ENCODE assay signal across 8 cellular contexts in the genomic region with DNA sequence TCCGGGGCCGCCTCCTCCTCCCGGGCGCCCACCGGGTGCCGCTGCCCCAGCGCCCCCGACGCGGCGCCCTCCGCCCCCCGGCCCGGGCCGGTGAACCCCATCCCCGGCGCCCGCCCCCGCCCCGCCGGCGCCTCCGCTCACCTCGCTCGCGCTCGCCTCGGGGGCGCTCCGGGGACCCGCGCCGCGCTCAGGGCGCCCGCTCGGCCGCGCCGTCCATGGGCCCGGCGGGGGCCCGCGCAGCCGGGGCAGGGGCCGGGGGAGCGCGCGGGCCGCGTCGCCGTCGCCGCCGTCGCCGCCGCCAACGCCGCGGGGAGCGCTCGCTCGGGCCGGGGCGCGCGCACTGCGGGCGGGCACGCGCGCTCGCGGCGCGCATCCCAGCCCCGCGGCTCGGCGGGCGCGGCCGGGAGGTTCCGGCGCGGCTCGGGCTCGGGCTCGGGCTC. TPM values are rescaled to one million over a fixed set of nuclear protein-coding genes. Genes with fewer than 3 reads are reported as not detected.
DNase-seq lines count a peak whose midpoint lies in the region; ATAC-seq and TF ChIP-seq lines count a peak whose summit lies in the region.

No MANE protein-coding gene starts in this region.

- peaks cover 0 to 3% (median 0%) of the 10 kb centered on the region in 8 donors for H3K9me3 Mint-ChIP-seq in CD4-positive, alpha-beta memory T cell

- H3K27ac Mint-ChIP-seq in CD4-positive, alpha-beta memory T cell = no peak overlapping the region

- TF ChIP-seq CTCF in LNCaP clone FGC (IDR thresholded peaks at IDR 0.05; ENCODE audit: control insufficient read depth, extremely low read depth, insufficient read depth) (no peak), fibroblast of the aortic adventitia (IDR thresholded peaks at IDR 0.05; ENCODE audit: insufficient read depth, low read length) (no peak), foreskin keratinocyte (conservative IDR thresholded peaks at IDR 0.05) (no peak)

- H3K4me1 Mint-ChIP-seq in CD4-positive, alpha-beta memory T cell = peaks cover 7 to 36% (median 10%) of the 10 kb centered on the region in 4 donors

- POLR2A ChIA-PET in CD4-positive, alpha-beta memory T cell (lab: Charles Lee; ENCODE audit: partially characterized antibody) = interaction anchor here (0.7 to 5.7 kb wide), 5 partner anchors 18 to 309 kb away, joined by 3 to 72 read pairs (median 5); partner anchors contain the start of genes LSP1 and TOLLIP

- H3K36me3 ChIP-seq in CD4-positive, alpha-beta memory T cell (ENCODE audit: insufficient read depth, low read length) = no peaks in the 10 kb centered on the region
- no peaks in the 10 kb centered on the region for H3K36me3 ChIP-seq in rectal smooth muscle tissue (ENCODE audit: control insufficient read depth, insufficient read depth, low read length)

- no peaks in the 10 kb centered on the region for H3K27me3 Mint-ChIP-seq in CD4-positive, alpha-beta memory T cell

- DNase-seq in CD4-positive, alpha-beta memory T cell = no peak
- DNase-seq in LNCaP clone FGC (ENCODE audit: low read depth) (no peak), fibroblast of the aortic adventitia (ENCODE audit: low read depth) (no peak), foreskin keratinocyte (no peak), UCSD-AML1 (lab: John Stamatoyannopoulos, UW; ENCODE audit: unreplicated experiment) (no peak)

- H3K36me3 Mint-ChIP-seq in CD4-positive, alpha-beta memory T cell = no peaks in the 10 kb centered on the region

- intact Hi-C loops in CD4-positive, alpha-beta memory T cell (cut with micrococcal nuclease) = loop anchor here (5.0 kb wide), 1 partner anchor 189 kb away; no protein-coding TSS in a partner anchor

- no peak overlapping the region for H3K4me3 Mint-ChIP-seq in CD4-positive, alpha-beta memory T cell

- no peaks in the 10 kb centered on the region for H3K9me3 ChIP-seq in CD4-positive, alpha-beta memory T cell (ENCODE audit: control insufficient read depth in 1 of 2, low read length in 2 of 2)

- ATAC-seq in foreskin keratinocyte = no peak
- no peak for ATAC-seq in GM19328 (IDR thresholded peaks at IDR 0.05; ENCODE audit: unreplicated experiment)
- no peak for ATAC-seq in GM18858 (IDR thresholded peaks at IDR 0.05; ENCODE audit: unreplicated experiment)

- H3K9ac ChIP-seq in rectal smooth muscle tissue (ENCODE audit: low read length) = peak overlapping the region; percentile 40

- H3K4me1 ChIP-seq in CD4-positive, alpha-beta memory T cell (ENCODE audit: insufficient read depth, low read length) = peaks cover 30% of the 10 kb centered on the region
- peaks cover 26% of the 10 kb centered on the region for H3K4me1 ChIP-seq in rectal smooth muscle tissue (ENCODE audit: control insufficient read depth, insufficient read depth, low read length)
- no peaks in the 10 kb centered on the region for H3K4me1 ChIP-seq in foreskin keratinocyte

- H3K4me3 ChIP-seq in CD4-positive, alpha-beta memory T cell (ENCODE audit: low read length in 2 of 2) = peak overlapping the region in 1 of 2 donors; percentile 44
- H3K4me3 ChIP-seq in LNCaP clone FGC (ENCODE audit: low read depth, low read length) (peak overlapping the region; percentile 83), fibroblast of the aortic adventitia (ENCODE audit: low read depth, low read length) (peak overlapping the region; percentile 35), rectal smooth muscle tissue (ENCODE audit: low read length) (peak overlapping the region; percentile 67)

- H3K27ac ChIP-seq in CD4-positive, alpha-beta memory T cell (ENCODE audit: low read depth, low read length) = peak overlapping the region; percentile 63
- H3K27ac ChIP-seq in rectal smooth muscle tissue (ENCODE audit: low read depth, low read length) = peak overlapping the region; percentile 81
- H3K27ac ChIP-seq in foreskin keratinocyte = no peak overlapping the region

- H3K27me3 ChIP-seq in CD4-positive, alpha-beta memory T cell (ENCODE audit: insufficient read depth, low read length) = no peaks in the 10 kb centered on the region
- H3K27me3 ChIP-seq in rectal smooth muscle tissue (ENCODE audit: control insufficient read depth, insufficient read depth, low read length) = no peaks in the 10 kb centered on the region
- H3K27me3 ChIP-seq in foreskin keratinocyte = peaks cover 51% of the 10 kb centered on the region

- CTCF ChIA-PET in CD4-positive, alpha-beta memory T cell (lab: Charles Lee; ENCODE audit: partially characterized antibody) = interaction anchor here (0.6 kb wide), 1 partner anchor 130 kb away, joined by 3 read pairs; no protein-coding TSS in a partner anchor

RNA-seq across cellular contexts. Expression of gene DUSP8, which starts 0.3 kb away (rescaled TPM):
- 1 to 10 TPM; 5.8 TPM for total RNA-seq in CD4-positive, alpha-beta memory T cell
- polyA plus RNA-seq in CD4-positive, alpha-beta memory T cell = 1 to 10 TPM in 1 of 2 donors, not detected in 1; 1.5 TPM
- total RNA-seq in fibroblast of the aortic adventitia (ENCODE audit: low replicate concordance) = 0.36 TPM in 1 of 2 replicates, not detected in the other
- 0.71 and 0.88 TPM in 2 replicates for total RNA-seq in foreskin keratinocyte
- 0.90 and 1.3 TPM in 2 replicates for polyA plus RNA-seq in foreskin keratinocyte

RNA-seq across cellular contexts. Expression of gene KRTAP5-1, which starts 13.3 kb away (rescaled TPM):
- not detected for total RNA-seq in CD4-positive, alpha-beta memory T cell
- under 1 TPM in 1 of 2 donors, not detected in 1; 0.29 TPM for polyA plus RNA-seq in CD4-positive, alpha-beta memory T cell
- not detected in 2 replicates for total RNA-seq in fibroblast of the aortic adventitia (ENCODE audit: low replicate concordance)
- not detected in 2 replicates for total RNA-seq in foreskin keratinocyte
- polyA plus RNA-seq in foreskin keratinocyte = not detected in 2 replicates

RNA-seq across cellular contexts. Expression of gene KRTAP5-2, which starts 26.3 kb away (rescaled TPM):
- total RNA-seq in CD4-positive, alpha-beta memory T cell = not detected
- polyA plus RNA-seq in CD4-positive, alpha-beta memory T cell = not detected
- not detected in 2 replicates for total RNA-seq in fibroblast of the aortic adventitia (ENCODE audit: low replicate concordance)
- total RNA-seq in foreskin keratinocyte = not detected in 2 replicates
- not detected in 2 replicates for polyA plus RNA-seq in foreskin keratinocyte

RNA-seq across cellular contexts. Expression of gene KRTAP5-3, which starts 36.5 kb away (rescaled TPM):
- total RNA-seq in CD4-positive, alpha-beta memory T cell = not detected
- not detected for polyA plus RNA-seq in CD4-positive, alpha-beta memory T cell
- total RNA-seq in fibroblast of the aortic adventitia (ENCODE audit: low replicate concordance) = not detected in 2 replicates
- not detected in 2 replicates for total RNA-seq in foreskin keratinocyte
- polyA plus RNA-seq in foreskin keratinocyte = not detected in 2 replicates

RNA-seq across cellular contexts. Expression of gene KRTAP5-4, which starts 50.2 kb away (rescaled TPM):
- not detected for total RNA-seq in CD4-positive, alpha-beta memory T cell
- polyA plus RNA-seq in CD4-positive, alpha-beta memory T cell = not detected
- total RNA-seq in fibroblast of the aortic adventitia (ENCODE audit: low replicate concordance) = not detected in 2 replicates
- total RNA-seq in foreskin keratinocyte = not detected in 2 replicates
- polyA plus RNA-seq in foreskin keratinocyte = not detected in 2 replicates
